7 cellular contexts compared by ENCODE assay signal in genomic region chr7:97928844-97929243, GRCh38. TPM values are rescaled to one million over a fixed set of nuclear protein-coding genes. Genes with fewer than 3 reads are reported as not detected.
DNase-seq lines count a peak whose midpoint lies in the region; ATAC-seq, FAIRE-seq and TF ChIP-seq lines count a peak whose summit lies in the region.
"Not testable (repeated sequence)": the region's sequence is repeated elsewhere in the genome, so short reads cannot be mapped to it uniquely, and the experiment has no call there.

No MANE protein-coding gene starts in this region.

- not testable (repeated sequence) for H3K79me2 ChIP-seq in astrocyte (ENCODE audit: insufficient read depth, low read length)

- POLR2A ChIA-PET in CD8-positive, alpha-beta T cell (lab: Charles Lee); activated CD4-positive, alpha-beta T cell treated with anti-CD3 and anti-CD28 coated beads for 36 hours (lab: Charles Lee): not testable (repeated sequence)

- not testable (repeated sequence) for DNase-seq in CD8-positive, alpha-beta T cell; activated CD4-positive, alpha-beta T cell treated with anti-CD3 and anti-CD28 coated beads for 36 hours; activated T-helper 1 cell treated with anti-CD3 and anti-CD28 coated beads, Interleukin-12 subunit alpha, Interleukin-12 subunit beta, Interleukin-2, Interleukin-4 antibody, amounts not matched to agents 30 ng/mL and 10 ng/mL and 1 ng/mL, durations not matched to agents 14 hours and 24 hours and 36 hours (ENCODE audit: low spot score); astrocyte (ENCODE audit: low read depth); memory B cell (ENCODE audit: low spot score in 2 of 2); neural crest cell (ENCODE audit: low read depth, low spot score)
- DNase-seq in LHCN-M2 (ENCODE audit: low read depth) = peak; percentile 18

- H3K27ac ChIP-seq in CD8-positive, alpha-beta T cell (ENCODE audit: low read depth, low read length); astrocyte (ENCODE audit: low read depth, low read length): not testable (repeated sequence)

- not testable (repeated sequence) for H3K9ac ChIP-seq in astrocyte (ENCODE audit: low read length)

- not testable (repeated sequence) for FAIRE-seq in astrocyte (lab: Jason Lieb, UNC)

- H3K4me3 Mint-ChIP-seq in CD8-positive, alpha-beta T cell = peak overlapping the region; percentile 69
- H3K4me3 Mint-ChIP-seq in activated CD4-positive, alpha-beta T cell treated with anti-CD3 and anti-CD28 coated beads for 36 hours = peak overlapping the region; percentile 38
- peak overlapping the region; percentile 68 for H3K4me3 Mint-ChIP-seq in activated T-helper 1 cell treated with anti-CD3 and anti-CD28 coated beads, Interleukin-12 subunit alpha, Interleukin-12 subunit beta, Interleukin-2, Interleukin-4 antibody, amounts not matched to agents 30 ng/mL and 10 ng/mL and 1 ng/mL, durations not matched to agents 14 hours and 24 hours and 36 hours
- peak overlapping the region; percentile 79 for H3K4me3 Mint-ChIP-seq in astrocyte (ENCODE audit: unreplicated experiment)
- H3K4me3 Mint-ChIP-seq in memory B cell = peak overlapping the region; percentile 65
- H3K4me3 Mint-ChIP-seq in neural crest cell = peak overlapping the region; percentile 41

- not testable (repeated sequence) for H3K27me3 ChIP-seq in CD8-positive, alpha-beta T cell (ENCODE audit: insufficient read depth, low read length); astrocyte (ENCODE audit: insufficient read depth, low read length)

- CTCF ChIA-PET in CD8-positive, alpha-beta T cell (lab: Charles Lee); activated CD4-positive, alpha-beta T cell treated with anti-CD3 and anti-CD28 coated beads for 36 hours (lab: Charles Lee): not testable (repeated sequence)

- TF ChIP-seq CTCF in CD8-positive, alpha-beta T cell (IDR thresholded peaks at IDR 0.05); astrocyte (IDR thresholded peaks at IDR 0.05; ENCODE audit: insufficient read depth, low read depth, low read length); neural crest cell (conservative IDR thresholded peaks at IDR 0.05): not testable (repeated sequence)

- H3K9me3 Mint-ChIP-seq in CD8-positive, alpha-beta T cell; activated CD4-positive, alpha-beta T cell treated with anti-CD3 and anti-CD28 coated beads for 36 hours (ENCODE audit: low read depth); activated T-helper 1 cell treated with anti-CD3 and anti-CD28 coated beads, Interleukin-12 subunit alpha, Interleukin-12 subunit beta, Interleukin-2, Interleukin-4 antibody, amounts not matched to agents 30 ng/mL and 10 ng/mL and 1 ng/mL, durations not matched to agents 14 hours and 24 hours and 36 hours; astrocyte (ENCODE audit: unreplicated experiment); memory B cell; neural crest cell: not testable (repeated sequence)

- ATAC-seq in CD8-positive, alpha-beta T cell; activated CD4-positive, alpha-beta T cell treated with anti-CD3 and anti-CD28 coated beads for 36 hours; memory B cell (ENCODE audit: low read depth): not testable (repeated sequence)

- not testable (repeated sequence) for H3K36me3 ChIP-seq in CD8-positive, alpha-beta T cell (ENCODE audit: insufficient read depth, low read length); astrocyte (ENCODE audit: insufficient read depth, low read length)

- not testable (repeated sequence) for H3K9me3 ChIP-seq in CD8-positive, alpha-beta T cell (ENCODE audit: low read length); astrocyte (ENCODE audit: insufficient read depth, low read depth, low read length)

- H3K4me1 Mint-ChIP-seq in CD8-positive, alpha-beta T cell (ENCODE audit: low read depth); activated CD4-positive, alpha-beta T cell treated with anti-CD3 and anti-CD28 coated beads for 36 hours; activated T-helper 1 cell treated with anti-CD3 and anti-CD28 coated beads, Interleukin-12 subunit alpha, Interleukin-12 subunit beta, Interleukin-2, Interleukin-4 antibody, amounts not matched to agents 30 ng/mL and 10 ng/mL and 1 ng/mL, durations not matched to agents 14 hours and 24 hours and 36 hours (ENCODE audit: low read depth); astrocyte (ENCODE audit: low read depth, unreplicated experiment); memory B cell; neural crest cell: not testable (repeated sequence)

- not testable (repeated sequence) for H2AFZ ChIP-seq in astrocyte (ENCODE audit: low read depth, low read length)

- H3K4me3 ChIP-seq in CD8-positive, alpha-beta T cell (ENCODE audit: low read depth, low read length); astrocyte (ENCODE audit: insufficient read depth, low read depth, low read length): not testable (repeated sequence)

- H3K4me1 ChIP-seq in CD8-positive, alpha-beta T cell (ENCODE audit: insufficient read depth, low read length); astrocyte (ENCODE audit: insufficient read depth, low read length): not testable (repeated sequence)

- not testable (repeated sequence) for H3K27ac Mint-ChIP-seq in CD8-positive, alpha-beta T cell; activated CD4-positive, alpha-beta T cell treated with anti-CD3 and anti-CD28 coated beads for 36 hours; activated T-helper 1 cell treated with anti-CD3 and anti-CD28 coated beads, Interleukin-12 subunit alpha, Interleukin-12 subunit beta, Interleukin-2, Interleukin-4 antibody, amounts not matched to agents 30 ng/mL and 10 ng/mL and 1 ng/mL, durations not matched to agents 14 hours and 24 hours and 36 hours; astrocyte (ENCODE audit: unreplicated experiment); neural crest cell (ENCODE audit: unreplicated experiment)
- H3K27ac Mint-ChIP-seq in memory B cell = peak overlapping the region; percentile 58

- not testable (repeated sequence) for H3K27me3 Mint-ChIP-seq in CD8-positive, alpha-beta T cell (ENCODE audit: low read depth); activated CD4-positive, alpha-beta T cell treated with anti-CD3 and anti-CD28 coated beads for 36 hours; activated T-helper 1 cell treated with anti-CD3 and anti-CD28 coated beads, Interleukin-12 subunit alpha, Interleukin-12 subunit beta, Interleukin-2, Interleukin-4 antibody, amounts not matched to agents 30 ng/mL and 10 ng/mL and 1 ng/mL, durations not matched to agents 14 hours and 24 hours and 36 hours (ENCODE audit: insufficient read depth); memory B cell
- H3K27me3 Mint-ChIP-seq in astrocyte (ENCODE audit: low read depth, unreplicated experiment) = peaks cover 33% of the 10 kb centered on the region
- peaks cover 23% of the 10 kb centered on the region for H3K27me3 Mint-ChIP-seq in neural crest cell (ENCODE audit: low read depth)

- H3K4me2 ChIP-seq in astrocyte (ENCODE audit: low read length) = not testable (repeated sequence)

- H4K20me1 ChIP-seq in astrocyte (ENCODE audit: insufficient read depth, low read length) = not testable (repeated sequence)

- intact Hi-C loops in CD8-positive, alpha-beta T cell (cut with DNase I, micrococcal nuclease) = loop anchor here (5.0 to 10.0 kb wide), 3 partner anchors 57 to 822 kb away; partner anchors contain the start of gene ASNS (in 2 of the 2)
- intact Hi-C loops in activated CD4-positive, alpha-beta T cell treated with anti-CD3 and anti-CD28 coated beads for 36 hours (cut with DNase I, micrococcal nuclease) = loop anchor here (1.0 to 5.0 kb wide), 2 partner anchors 57 kb away; partner anchors contain the start of gene ASNS (in 2 of the 2)
- intact Hi-C loops in activated T-helper 1 cell treated with anti-CD3 and anti-CD28 coated beads, Interleukin-12 subunit alpha, Interleukin-12 subunit beta, Interleukin-2, Interleukin-4 antibody, amounts not matched to agents 30 ng/mL and 10 ng/mL and 1 ng/mL, durations not matched to agents 14 hours and 24 hours and 36 hours (cut with micrococcal nuclease) = loop anchor here (5.0 kb wide), 2 partner anchors 43 to 57 kb away; partner anchors contain the start of gene ASNS

- not testable (repeated sequence) for H3K36me3 Mint-ChIP-seq in CD8-positive, alpha-beta T cell; activated CD4-positive, alpha-beta T cell treated with anti-CD3 and anti-CD28 coated beads for 36 hours (ENCODE audit: low read depth); activated T-helper 1 cell treated with anti-CD3 and anti-CD28 coated beads, Interleukin-12 subunit alpha, Interleukin-12 subunit beta, Interleukin-2, Interleukin-4 antibody, amounts not matched to agents 30 ng/mL and 10 ng/mL and 1 ng/mL, durations not matched to agents 14 hours and 24 hours and 36 hours (ENCODE audit: low read depth); astrocyte (ENCODE audit: low read depth, unreplicated experiment); memory B cell; neural crest cell (ENCODE audit: low read depth)

RNA-seq across cellular contexts. Expression of gene ASNS, which starts 56.6 kb away (rescaled TPM):
- total RNA-seq in CD8-positive, alpha-beta T cell = 10 to 100 TPM; 11.1 to 13.6 TPM
- total RNA-seq in LHCN-M2 (2014; rRNA removed) (15.8 and 19.9 TPM in 2 replicates), astrocyte (149 and 155 TPM in 2 replicates), neural crest cell (54.6 and 63.0 TPM in 2 replicates)
- polyA plus RNA-seq in LHCN-M2 (2012) = 20.3 TPM
- 100 to 1,000 TPM; 228 to 247 TPM for total RNA-seq in activated CD4-positive, alpha-beta T cell treated with anti-CD3 and anti-CD28 coated beads for 36 hours
- total RNA-seq in activated T-helper 1 cell treated with anti-CD3 and anti-CD28 coated beads, Interleukin-12 subunit alpha, Interleukin-12 subunit beta, Interleukin-2, Interleukin-4 antibody, amounts not matched to agents 30 ng/mL and 10 ng/mL and 1 ng/mL, durations not matched to agents 14 hours and 24 hours and 36 hours = 71.1 and 79.6 TPM in 2 replicates
